Comparison of ENCODE assay signal across 16 cellular contexts in the genomic region with DNA sequence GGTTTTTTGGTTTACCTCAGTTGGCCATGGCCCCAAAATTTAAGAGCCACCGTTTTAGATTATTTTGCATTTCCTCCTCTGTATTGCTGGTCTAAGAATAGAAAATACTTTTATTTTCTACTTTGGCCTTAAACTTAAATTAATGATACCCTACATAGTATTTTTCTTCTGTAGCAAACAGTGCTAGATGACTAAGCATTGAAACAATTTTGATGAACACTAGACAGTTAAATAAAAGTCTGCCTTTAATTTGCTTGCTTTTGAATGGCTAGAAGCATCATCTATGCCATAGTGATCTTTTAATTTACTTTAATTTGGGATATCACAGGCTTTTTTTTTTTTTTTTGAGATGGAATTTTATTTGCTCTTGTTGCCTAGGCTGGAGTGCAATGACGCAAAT.
"Had no signal": no experiment of that assay in that cellular context is flagged by ENCODE, and none has a peak within 500 bp of the region (broad histone marks: within the 10 kb centered on the region; RNA-seq: fewer than 3 reads in every experiment).

No MANE protein-coding gene starts in this region.

- H3K4me3 Mint-ChIP-seq: activated CD4-positive, alpha-beta T cell treated with anti-CD3 and anti-CD28 coated beads, Interleukin-2, amount 10 ng/mL, durations not matched to agents 7 days and 5 days; activated CD8-positive, alpha-beta T cell treated with anti-CD3 and anti-CD28 coated beads, Interleukin-2, amount 10 ng/mL, durations not matched to agents 7 days and 5 days; immature natural killer cell; stimulated activated naive CD8-positive, alpha-beta T cell treated with anti-CD3 and anti-CD28 coated beads, Interleukin-15, Interleukin-2, amounts not matched to agents 100 ng/mL and 50 ng/mL, for 24 hours had no signal

- H3K27me3 Mint-ChIP-seq: activated CD4-positive, alpha-beta T cell treated with anti-CD3 and anti-CD28 coated beads, Interleukin-2, amount 10 ng/mL, durations not matched to agents 7 days and 5 days; progenitor cell of endocrine pancreas; stimulated activated naive CD8-positive, alpha-beta T cell treated with anti-CD3 and anti-CD28 coated beads, Interleukin-15, Interleukin-2, amounts not matched to agents 100 ng/mL and 50 ng/mL, for 24 hours had no signal

- H3K36me3 Mint-ChIP-seq: immature natural killer cell had no signal

- H3K27ac Mint-ChIP-seq: activated CD4-positive, alpha-beta T cell treated with anti-CD3 and anti-CD28 coated beads, Interleukin-2, amount 10 ng/mL, durations not matched to agents 7 days and 5 days; activated CD8-positive, alpha-beta T cell treated with anti-CD3 and anti-CD28 coated beads, Interleukin-2, amount 10 ng/mL, durations not matched to agents 7 days and 5 days; immature natural killer cell; progenitor cell of endocrine pancreas; stimulated activated naive CD8-positive, alpha-beta T cell treated with anti-CD3 and anti-CD28 coated beads, Interleukin-15, Interleukin-2, amounts not matched to agents 100 ng/mL and 50 ng/mL, for 24 hours had no signal

- ATAC-seq: activated CD8-positive, alpha-beta T cell treated with anti-CD3 and anti-CD28 coated beads, Interleukin-2, amount 10 ng/mL, durations not matched to agents 7 days and 5 days; gastroesophageal sphincter; left ventricle myocardium superior had no signal

- H3K9me3 Mint-ChIP-seq: activated CD4-positive, alpha-beta T cell treated with anti-CD3 and anti-CD28 coated beads, Interleukin-2, amount 10 ng/mL, durations not matched to agents 7 days and 5 days; stimulated activated naive CD8-positive, alpha-beta T cell treated with anti-CD3 and anti-CD28 coated beads, Interleukin-15, Interleukin-2, amounts not matched to agents 100 ng/mL and 50 ng/mL, for 24 hours had no signal

- H3K4me1 Mint-ChIP-seq: activated CD4-positive, alpha-beta T cell treated with anti-CD3 and anti-CD28 coated beads, Interleukin-2, amount 10 ng/mL, durations not matched to agents 7 days and 5 days; immature natural killer cell had no signal

- DNase-seq: activated CD4-positive, alpha-beta T cell treated with anti-CD3 and anti-CD28 coated beads, Interleukin-2, amount 10 ng/mL, durations not matched to agents 7 days and 5 days; activated CD8-positive, alpha-beta T cell treated with anti-CD3 and anti-CD28 coated beads, Interleukin-2, amount 10 ng/mL, durations not matched to agents 7 days and 5 days; activated effector memory CD4-positive, alpha-beta T cell treated with anti-CD3 and anti-CD28 coated beads, Interleukin-2, amount 50 U/mL, for 16 hours; activated naive CD4-positive, alpha-beta T cell treated with anti-CD3 and anti-CD28 coated beads, Interleukin-2, amount 50 U/mL, for 16 hours; activated T-cell treated with anti-CD3 and anti-CD28 coated beads, Interleukin-2, amount 50 U/mL, for 48 hours; adrenal gland; dermis blood vessel endothelial cell; immature natural killer cell; left ventricle myocardium superior; stimulated activated CD4-positive, alpha-beta T cell treated with anti-CD3 and anti-CD28 coated beads, Interleukin-12 subunit alpha, Interleukin-12 subunit beta, amount 100 ng/mL, for 4 hours; stimulated activated CD4-positive, alpha-beta T cell treated with anti-CD3 and anti-CD28 coated beads, Interleukin-1b, Interleukin-23, amount 100 ng/mL, for 48 hours; T-helper 1 cell; T-helper 9 cell had no signal
